In genomic region chr6:45827952-45828530, GRCh38 we compare ENCODE assay signal across 19 cellular contexts.
"Had no signal": no experiment of that assay in that cellular context is flagged by ENCODE, and none has a peak within 500 bp of the region (broad histone marks: within the 10 kb centered on the region; RNA-seq: fewer than 3 reads in every experiment).

No MANE protein-coding gene starts in this region.

- H3K27me3 ChIP-seq: body of pancreas had no signal

- H3K27ac ChIP-seq: body of pancreas, coronary artery, thoracic aorta, WERI-Rb-1 had no signal

- DNase-seq: activated CD4-positive, alpha-beta T cell treated with anti-CD3 and anti-CD28 coated beads, Interleukin-2, amount 50 U/mL, for 48 hours; activated gamma-delta T cell treated with Interleukin-2 at 50 U/mL for 16 hours; activated T-cell treated with anti-CD3 and anti-CD28 coated beads, Interleukin-2, amount 50 U/mL, for 48 hours; amygdala; body of pancreas; central memory CD4-positive, alpha-beta T cell; foreskin melanocyte; head of caudate nucleus; natural killer cell; posterior cingulate gyrus; right cardiac atrium; T-helper 17 cell; WERI-Rb-1 had no signal

- H3K9me3 ChIP-seq: body of pancreas, thoracic aorta had no signal

- H3K4me3 ChIP-seq: body of pancreas, coronary artery, lung, smooth muscle cell, thoracic aorta had no signal

- H3K4me1 ChIP-seq: body of pancreas had no signal

- ATAC-seq: body of pancreas, esophagus mucosa, left colon, natural killer cell, right cardiac atrium, T-helper 17 cell had no signal

- H3K36me3 ChIP-seq: thoracic aorta, WERI-Rb-1 had no signal
